In the genomic region with DNA sequence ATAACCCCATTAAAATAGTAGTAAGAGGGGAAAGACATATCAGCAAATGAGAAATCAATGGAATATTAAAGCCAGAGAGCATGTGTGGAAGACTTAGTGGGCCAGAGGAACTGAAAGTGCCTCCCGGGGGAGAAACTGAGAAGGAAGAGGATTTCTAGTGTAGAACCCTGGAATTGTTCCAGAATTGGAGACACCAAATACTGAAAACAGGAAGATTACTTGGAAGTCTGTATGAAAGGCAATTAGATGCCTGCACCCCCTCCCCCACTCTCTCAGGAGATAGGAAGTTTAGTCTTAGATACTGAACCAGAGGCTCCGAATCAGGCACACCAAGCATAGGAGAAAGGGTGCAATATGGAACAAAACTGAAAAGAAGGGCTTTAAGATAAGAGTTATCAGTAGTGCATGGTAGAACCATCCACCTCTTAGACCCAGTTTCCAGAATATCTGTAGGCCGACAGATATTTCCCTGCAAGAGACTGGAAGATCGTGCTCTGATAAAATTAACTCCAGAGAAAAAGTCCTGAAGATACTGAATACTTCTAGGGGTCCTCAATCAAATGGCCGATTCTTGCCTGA, we compare ENCODE assay signal across 13 cellular contexts. TPM values are rescaled to one million over a fixed set of nuclear protein-coding genes. Genes with fewer than 3 reads are reported as not detected.
A peak's percentile ranks its signal among the peaks of the same experiment; 100 is the strongest.
DNase-seq lines count a peak whose midpoint lies in the region; ATAC-seq and TF ChIP-seq lines count a peak whose summit lies in the region.
"Had no signal": no experiment of that assay in that cellular context is flagged by ENCODE, and none has a peak within 500 bp of the region (broad histone marks: within the 10 kb centered on the region; RNA-seq: fewer than 3 reads in every experiment).

No MANE protein-coding gene starts in this region.

- H3K9me3 Mint-ChIP-seq in central memory CD8-positive, alpha-beta T cell = no peaks in the 10 kb centered on the region
- H3K9me3 Mint-ChIP-seq: natural killer cell had no signal

- peak overlapping the region in 1 of 2 donors; percentile 36 for H3K27ac ChIP-seq in left lung

- TF ChIP-seq CTCF in AG10803 (conservative IDR thresholded peaks at IDR 0.05; ENCODE audit: low read length) = no peak
- TF ChIP-seq CTCF in left lung (IDR thresholded peaks at IDR 0.05) = no peak

- peaks cover 0 to 32% of the 10 kb centered on the region in 2 donors for H3K4me1 ChIP-seq in left lung

- H3K4me1 Mint-ChIP-seq in central memory CD8-positive, alpha-beta T cell = peaks cover 21% of the 10 kb centered on the region

- H3K4me3 ChIP-seq in AG10803 (ENCODE audit: low read length) (no peak overlapping the region), left lung (no peak overlapping the region)

- DNase-seq in AG10803 (ENCODE audit: low read depth) (peak; percentile 3), KBM-7 (peak; percentile 46), left lung (peak in 1 of 2 donors; percentile 40), ecto neural progenitor cell (ENCODE audit: low spot score) (no peak), hepatic stellate cell (ENCODE audit: low spot score) (no peak)
- no peak for DNase-seq in central memory CD8-positive, alpha-beta T cell (ENCODE audit: low spot score in 2 of 2)
- DNase-seq: endodermal cell; GDM1; natural killer cell; NCI-H1694; stimulated activated CD8-positive, alpha-beta memory T cell treated with anti-CD3 and anti-CD28 coated beads, Interleukin-4, amount 100 ng/mL, for 48 hours had no signal

- H3K36me3 Mint-ChIP-seq in central memory CD8-positive, alpha-beta T cell (ENCODE audit: insufficient read depth) = peaks cover 14% of the 10 kb centered on the region

- H3K27me3 ChIP-seq in left lung = no peaks in the 10 kb centered on the region

- H3K9me3 ChIP-seq in left lung = no peaks in the 10 kb centered on the region

- peaks cover 0 to 8% of the 10 kb centered on the region in 2 donors for H3K36me3 ChIP-seq in left lung

- H3K4me3 Mint-ChIP-seq in central memory CD8-positive, alpha-beta T cell = no peak overlapping the region
- H3K4me3 Mint-ChIP-seq: endodermal cell, natural killer cell had no signal

- intact Hi-C loops in left lung (cut with DNase I) = no loop called here

- in situ Hi-C loops in KBM-7 (cut with MboI; ENCODE audit: low pct_unique_long_range_greater_than_20kb, low sequenced_read_pairs) = no loop called here

- no peaks in the 10 kb centered on the region for H3K27me3 Mint-ChIP-seq in central memory CD8-positive, alpha-beta T cell

- ATAC-seq in central memory CD8-positive, alpha-beta T cell (replicated peaks; ENCODE audit: extremely low read depth, poor library complexity, severe bottlenecking) = no peak
- peak; percentile 41 for ATAC-seq in left lung
- ATAC-seq in HG02763 (IDR thresholded peaks at IDR 0.05; ENCODE audit: unreplicated experiment) = no peak
- no peak for ATAC-seq in GM21786 (IDR thresholded peaks at IDR 0.05; ENCODE audit: unreplicated experiment)
- ATAC-seq: natural killer cell had no signal

- H3K27ac Mint-ChIP-seq in central memory CD8-positive, alpha-beta T cell (ENCODE audit: low read depth) = peak overlapping the region; percentile 36
- H3K27ac Mint-ChIP-seq: endodermal cell, natural killer cell had no signal

RNA-seq across cellular contexts. Expression of a gene that starts 32.4 kb away (rescaled TPM):
- 10 to 100 TPM; 25.9 to 29.5 TPM for total RNA-seq in left lung

RNA-seq across cellular contexts. Expression of a gene that starts 32.6 kb away (rescaled TPM):
- total RNA-seq in left lung = 1 to 10 TPM; 8.4 to 9.5 TPM

Comparison
In these comparisons a context has a peak if more than half of its experiments do, and no peak if none do; other contexts are left out.
1. DNase-seq: peak in AG10803 (single experiment) and KBM-7 (single experiment); none in central memory CD8-positive, alpha-beta T cell (0 of 2), ecto neural progenitor cell (single experiment) and hepatic stellate cell (single experiment).